8 cellular contexts compared by ENCODE assay signal in genomic region chr17:76353599-76354316, GRCh38. TPM values are rescaled to one million over a fixed set of nuclear protein-coding genes. Genes with fewer than 3 reads are reported as not detected.
DNase-seq lines count a peak whose midpoint lies in the region; ATAC-seq, FAIRE-seq and TF ChIP-seq lines count a peak whose summit lies in the region.

PRPSAP1 (minus strand) TSS chr17:76353916; CDS start chr17:76353703, 213 bp downstream.

- H3K27ac Mint-ChIP-seq in activated CD4-positive, alpha-beta T cell treated with anti-CD3 and anti-CD28 coated beads, Interleukin-2, amount 10 ng/mL, durations not matched to agents 7 days and 5 days: peak within 1 kb of the TSS; percentile 98
- peak within 1 kb of the TSS; percentile 99 for H3K27ac Mint-ChIP-seq in dendritic cell treated with granulocyte-macrophage colony-stimulating factor and Interleukin-4, amounts not matched to agents 40 ng/mL and 50 ng/mL, for 4 days

- H3K4me2 ChIP-seq in HepG2 (ENCODE audit: low read depth, low read length): peak within 1 kb of the TSS; percentile 96

- intact Hi-C loops in dendritic cell treated with granulocyte-macrophage colony-stimulating factor and Interleukin-4, amounts not matched to agents 40 ng/mL and 50 ng/mL, for 4 days (cut with micrococcal nuclease): loop anchor here (2.0 kb wide), 1 partner anchor 31 kb away; the partner anchor contains the start of gene SPHK1
- intact Hi-C loops in HepG2 (cut with micrococcal nuclease; ENCODE audit: unreplicated experiment): loop anchor here (2.0 kb wide), 1 partner anchor 31 kb away; the partner anchor contains the start of gene SPHK1

- no peaks in the 10 kb centered on the region for H3K9me3 ChIP-seq in HepG2 (ENCODE audit: low read length)

- peaks cover 46% of the 10 kb centered on the region for H3K79me2 ChIP-seq in HepG2 (ENCODE audit: insufficient read depth, low read length)

- no peak for DNase-seq in BJ (ENCODE audit: low read depth)
- peak; percentile 90 for DNase-seq in GM19238 (ENCODE audit: insufficient read length, low spot score)
- DNase-seq in NCI-H524 treated with DMSO at 0.1 percent for 48 hours (lab: John Stamatoyannopoulos, UW): peak; percentile 93
- DNase-seq in activated CD4-positive, alpha-beta T cell treated with anti-CD3 and anti-CD28 coated beads, Interleukin-2, amount 10 ng/mL, durations not matched to agents 7 days and 5 days: peak; percentile 85
- peak; percentile 90 for DNase-seq in HepG2 (ENCODE audit: low spot score)
- DNase-seq in stimulated activated CD4-positive, alpha-beta T cell treated with anti-CD3 and anti-CD28 coated beads, Interleukin-4, amount 100 ng/mL, for 1 hour: peak; percentile 81

- H3K27me3 ChIP-seq in BJ (ENCODE audit: control insufficient read depth, insufficient read depth, low read length): no peaks in the 10 kb centered on the region
- H3K27me3 ChIP-seq in HepG2 (ENCODE audit: control insufficient read depth in 1 of 2, insufficient read depth in 2 of 2, low read length in 2 of 2): no peaks in the 10 kb centered on the region; a peak in 1 of 5 replicates

- ATAC-seq in HG03457 (IDR thresholded peaks at IDR 0.05; ENCODE audit: unreplicated experiment) (peak; percentile 60), HepG2 (peak; percentile 88)

- CTCF ChIA-PET in BJ (lab: Yijun Ruan, JAX): interaction anchor here (0.8 to 4.4 kb wide), 6 partner anchors 12 to 44 kb away, joined by 3 to 27 read pairs (median 10); no protein-coding TSS in a partner anchor
- CTCF ChIA-PET in activated CD4-positive, alpha-beta T cell treated with anti-CD3 and anti-CD28 coated beads, Interleukin-2, amount 10 ng/mL, durations not matched to agents 7 days and 5 days (lab: Charles Lee): interaction anchor here (0.5 to 3.9 kb wide), 16 partner anchors 9 to 558 kb away, joined by 3 to 26 read pairs (median 4); partner anchors contain the start of gene SPHK1
- CTCF ChIA-PET in HepG2 (lab: Yijun Ruan, JAX; ENCODE audit: low intra/inter-chr PET ratio, low total read pairs): interaction anchor here (1.8 kb wide), 1 partner anchor 32 kb away, joined by 6 read pairs; no protein-coding TSS in a partner anchor

- POLR2A ChIA-PET in BJ (lab: Charles Lee) (interaction anchor here (0.7 to 1.0 kb wide), 3 partner anchors 15 to 84 kb away, joined by 3 read pairs; no protein-coding TSS in a partner anchor), HepG2 (lab: Yijun Ruan, JAX) (interaction anchor here (0.8 to 24.7 kb wide), 18 partner anchors 9 to 478 kb away, joined by 3 to 1379 read pairs (median 6); partner anchors contain the start of genes RHBDF2 and SPHK1)
- POLR2A ChIA-PET in activated CD4-positive, alpha-beta T cell treated with anti-CD3 and anti-CD28 coated beads, Interleukin-2, amount 10 ng/mL, durations not matched to agents 7 days and 5 days (lab: Charles Lee): interaction anchor here (0.5 to 1.0 kb wide), 2 partner anchors 31 to 319 kb away, joined by 3 to 4 read pairs; no protein-coding TSS in a partner anchor

- H4K20me1 ChIP-seq in HepG2 (ENCODE audit: insufficient read depth, low read length): no peaks in the 10 kb centered on the region

- H3K4me1 Mint-ChIP-seq in activated CD4-positive, alpha-beta T cell treated with anti-CD3 and anti-CD28 coated beads, Interleukin-2, amount 10 ng/mL, durations not matched to agents 7 days and 5 days: peaks cover 29% of the 10 kb centered on the region
- H3K4me1 Mint-ChIP-seq in dendritic cell treated with granulocyte-macrophage colony-stimulating factor and Interleukin-4, amounts not matched to agents 40 ng/mL and 50 ng/mL, for 4 days (ENCODE audit: low read depth): peaks cover 26% of the 10 kb centered on the region

- H2AFZ ChIP-seq in HepG2 (ENCODE audit: low read length): peak within 1 kb of the TSS; percentile 94

- peak within 1 kb of the TSS; percentile 83 for H3K4me3 Mint-ChIP-seq in activated CD4-positive, alpha-beta T cell treated with anti-CD3 and anti-CD28 coated beads, Interleukin-2, amount 10 ng/mL, durations not matched to agents 7 days and 5 days
- peak within 1 kb of the TSS; percentile 86 for H3K4me3 Mint-ChIP-seq in dendritic cell treated with granulocyte-macrophage colony-stimulating factor and Interleukin-4, amounts not matched to agents 40 ng/mL and 50 ng/mL, for 4 days

- H3K4me3 ChIP-seq in BJ (ENCODE audit: low read depth, low read length) (peak within 1 kb of the TSS; percentile 93), HepG2 (replicated peaks in 1 of 3; ENCODE audit: insufficient read depth in 1 of 3, low read depth in 2 of 3, low read length in 3 of 3) (peak within 1 kb of the TSS; percentile 87 to 99 (median 98))

- peaks cover 7% of the 10 kb centered on the region for H3K36me3 Mint-ChIP-seq in activated CD4-positive, alpha-beta T cell treated with anti-CD3 and anti-CD28 coated beads, Interleukin-2, amount 10 ng/mL, durations not matched to agents 7 days and 5 days (ENCODE audit: low read depth)
- peaks cover 23% of the 10 kb centered on the region for H3K36me3 Mint-ChIP-seq in dendritic cell treated with granulocyte-macrophage colony-stimulating factor and Interleukin-4, amounts not matched to agents 40 ng/mL and 50 ng/mL, for 4 days (ENCODE audit: low read depth)

- peak; percentile 67 for TF ChIP-seq RAD21 in HepG2 (CRISPR knock-in tag; IDR thresholded peaks at IDR 0.05)

- H3K36me3 ChIP-seq in BJ (ENCODE audit: control insufficient read depth, insufficient read depth, low read length) (no peaks in the 10 kb centered on the region), HepG2 (replicated peaks in 1 of 2; ENCODE audit: control insufficient read depth in 1 of 2, insufficient read depth in 2 of 2, low read length in 2 of 2) (peaks cover 2 to 4% of the 10 kb centered on the region in 2 experiments; a peak in 3 of 5 replicates)

- peak; percentile 98 to 100 for TF ChIP-seq POLR2A in HepG2 (IDR thresholded peaks at IDR 0.05; ENCODE audit: insufficient read depth in 1 of 2, low read depth in 2 of 2, low read length in 2 of 2)

- no peaks in the 10 kb centered on the region for H3K27me3 Mint-ChIP-seq in activated CD4-positive, alpha-beta T cell treated with anti-CD3 and anti-CD28 coated beads, Interleukin-2, amount 10 ng/mL, durations not matched to agents 7 days and 5 days
- peaks cover 11% of the 10 kb centered on the region for H3K27me3 Mint-ChIP-seq in dendritic cell treated with granulocyte-macrophage colony-stimulating factor and Interleukin-4, amounts not matched to agents 40 ng/mL and 50 ng/mL, for 4 days

- H3K9me3 Mint-ChIP-seq in activated CD4-positive, alpha-beta T cell treated with anti-CD3 and anti-CD28 coated beads, Interleukin-2, amount 10 ng/mL, durations not matched to agents 7 days and 5 days: no peaks in the 10 kb centered on the region
- H3K9me3 Mint-ChIP-seq in dendritic cell treated with granulocyte-macrophage colony-stimulating factor and Interleukin-4, amounts not matched to agents 40 ng/mL and 50 ng/mL, for 4 days: no peaks in the 10 kb centered on the region

- H3K4me1 ChIP-seq in HepG2 (ENCODE audit: insufficient read depth, low read length): peaks cover 59% of the 10 kb centered on the region

- WGBS in HepG2 (ENCODE audit: low lambda C conversion rate): 0% methylated on average over 18 of the region's 75 CpGs

- H3K27ac ChIP-seq in HepG2 (ENCODE audit: extremely low read length, insufficient read depth, low read length): peak within 1 kb of the TSS; percentile 99

- peak; percentile 80 for TF ChIP-seq CTCF in BJ (IDR thresholded peaks at IDR 0.05; ENCODE audit: insufficient read depth, low read depth, low read length)
- peak; percentile 51 for TF ChIP-seq CTCF in HepG2 (CRISPR knock-in tag; IDR thresholded peaks at IDR 0.05)

- no TSS peak for BruUV-seq in HepG2 (replicated peaks; lab: Mats Ljungman, UMichigan)

- FAIRE-seq in HepG2 (lab: Jason Lieb, UNC): peak; percentile 49

- TF ChIP-seq EP300 in HepG2 (IDR thresholded peaks at IDR 0.05; ENCODE audit: low read depth in 2 of 2, low read length in 2 of 2) (peak in 1 of 2 experiments; percentile 3; a peak in 1 of 4 replicates), HepG2 (CRISPR knock-in tag; IDR thresholded peaks at IDR 0.05; ENCODE audit: borderline replicate concordance) (peak; percentile 39)

- peak within 1 kb of the TSS; percentile 96 for H3K9ac ChIP-seq in HepG2 (ENCODE audit: insufficient read depth, low read depth, low read length)

- in situ Hi-C loops in HepG2 (cut with HindIII; ENCODE audit: extremely low pct_ligation_motif_present, low pct_unique_long_range_greater_than_20kb): loop anchor here (5.0 kb wide), 1 partner anchor 34 kb away; no protein-coding TSS in a partner anchor

TF ChIP-seq in HepG2, 621 proteins besides CTCF, POLR2A, EP300 and RAD21 (continues in another document):
- TF ChIP-seq NCOA1 (CRISPR knock-in tag; IDR thresholded peaks at IDR 0.05): peak; percentile 61; the same call in 1 of the 2 replicates
- TF ChIP-seq SSRP1 (CRISPR knock-in tag; IDR thresholded peaks at IDR 0.05): no peak
- no peak for TF ChIP-seq FOXK2 (IDR thresholded peaks at IDR 0.05)

RNA-seq across cellular contexts. Expression of gene PRPSAP1, which starts in this region (rescaled TPM):
- polyA plus RNA-seq in BJ (2011; rRNA removed): 68.5 and 72.8 TPM in 2 replicates
- polyA minus RNA-seq in BJ (2011; rRNA and poly(A)+ RNA removed): 37.4 and 38.5 TPM in 2 replicates
- total RNA-seq in activated CD4-positive, alpha-beta T cell treated with anti-CD3 and anti-CD28 coated beads, Interleukin-2, amount 10 ng/mL, durations not matched to agents 7 days and 5 days: 10 to 100 TPM; 58.7 to 63.0 TPM
- 91.1 and 115 TPM in 2 replicates for total RNA-seq in HepG2 (2016; rRNA removed; fragmentation: Illumina TruSeq; extraction: Trizol)
- 50.9 and 56.3 TPM in 2 replicates for total RNA-seq in HepG2 (2016; cell fraction: cytosol; rRNA removed; fragmentation: Illumina TruSeq; extraction: Trizol; ENCODE audit: low read depth)
- total RNA-seq in HepG2 (2016; cell fraction: insoluble cytoplasmic fraction; rRNA removed; fragmentation: Illumina TruSeq; extraction: Trizol): 93.8 and 106 TPM in 2 replicates
- 62.1 and 63.3 TPM in 2 replicates for total RNA-seq in HepG2 (2016; cell fraction: membrane; rRNA removed; fragmentation: Illumina TruSeq; extraction: Trizol)
- total RNA-seq in HepG2 (2016; cell fraction: nucleus; rRNA removed; fragmentation: Illumina TruSeq; extraction: Trizol): 97.5 and 106 TPM in 2 replicates
- polyA plus RNA-seq in HepG2 (2011; rRNA removed): 314 and 325 TPM in 2 replicates
- 244 and 264 TPM in 2 replicates for polyA plus RNA-seq in HepG2 (2011; cell fraction: cytosol; rRNA removed)
- 676 and 852 TPM in 2 replicates for polyA plus RNA-seq in HepG2 (2011; cell fraction: nucleus; rRNA removed)
- polyA plus RNA-seq in HepG2 (2012): 192 and 251 TPM in 2 replicates
- 24.9 and 31.2 TPM in 2 replicates for polyA plus RNA-seq in HepG2 (2016; cell fraction: cytosol; fragmentation: Illumina TruSeq; extraction: Trizol; ENCODE audit: low read depth)
- 142 and 162 TPM in 2 replicates for polyA plus RNA-seq in HepG2 (2016; cell fraction: insoluble cytoplasmic fraction; fragmentation: Illumina TruSeq; extraction: Trizol; ENCODE audit: low read depth)
- 50.3 and 53.9 TPM in 2 replicates for polyA plus RNA-seq in HepG2 (2016; cell fraction: membrane; fragmentation: Illumina TruSeq; extraction: Trizol; ENCODE audit: low read depth)
- 198 and 200 TPM in 2 replicates for polyA plus RNA-seq in HepG2 (2016; cell fraction: nucleus; fragmentation: Illumina TruSeq; extraction: Trizol; ENCODE audit: insufficient read depth, low read depth)
- 54.9 and 219 TPM in 2 replicates for polyA minus RNA-seq in HepG2 (2011; rRNA and poly(A)+ RNA removed; ENCODE audit: low replicate concordance)
- 108 and 118 TPM in 2 replicates for polyA minus RNA-seq in HepG2 (2011; cell fraction: cytosol; rRNA and poly(A)+ RNA removed)
- polyA minus RNA-seq in HepG2 (2011; cell fraction: nucleus; rRNA and poly(A)+ RNA removed): 292 and 371 TPM in 2 replicates
